Comparison of ENCODE assay signal across 5 cellular contexts in genomic region chr10:102306710-102307109, GRCh38.
"Had no signal": no experiment of that assay in that cellular context is flagged by ENCODE, and none has a peak within 500 bp of the region (broad histone marks: within the 10 kb centered on the region; RNA-seq: fewer than 3 reads in every experiment).

No MANE protein-coding gene starts in this region.

- H3K4me3 ChIP-seq: GM23338 had no signal

- DNase-seq: H9, HCEC 1CT, KBM-7 had no signal

- H2AFZ ChIP-seq: GM23338 had no signal

- H3K4me3 Mint-ChIP-seq: GM23338, H9, IgD-negative memory B cell had no signal

- H3K27me3 Mint-ChIP-seq: IgD-negative memory B cell had no signal

- ATAC-seq: GM23338 had no signal

- H3K4me2 ChIP-seq: GM23338 had no signal

- H3K27ac Mint-ChIP-seq: GM23338, H9 had no signal
